9 cellular contexts compared by ENCODE assay signal in the genomic region with DNA sequence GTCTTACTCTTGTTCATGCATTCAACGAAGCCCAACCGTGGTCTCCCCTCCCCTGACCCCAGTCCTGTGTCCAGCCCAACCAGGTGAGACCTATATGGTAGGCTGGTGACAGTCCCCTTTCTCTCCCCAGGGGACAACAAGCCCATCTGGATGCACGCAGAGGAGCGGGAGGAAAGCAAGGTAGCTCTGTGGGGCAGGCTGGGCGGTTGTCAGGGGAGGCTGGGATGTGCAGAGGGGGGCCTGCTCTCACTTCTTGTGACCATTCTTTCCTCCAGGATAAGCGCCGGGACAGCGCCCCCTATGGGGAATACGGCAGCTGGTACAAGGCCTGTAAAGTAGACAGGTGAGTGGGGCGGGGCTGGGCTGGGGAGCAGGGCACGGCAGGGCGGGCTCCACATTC. TPM values are rescaled to one million over a fixed set of nuclear protein-coding genes. Genes with fewer than 3 reads are reported as not detected.
DNase-seq lines count a peak whose midpoint lies in the region; ATAC-seq and TF ChIP-seq lines count a peak whose summit lies in the region.
"Had no signal": no experiment of that assay in that cellular context is flagged by ENCODE, and none has a peak within 500 bp of the region (broad histone marks: within the 10 kb centered on the region; RNA-seq: fewer than 3 reads in every experiment).

No MANE protein-coding gene starts in this region.

- H3K9me3 Mint-ChIP-seq in activated CD4-positive, alpha-beta memory T cell treated with anti-CD3 and anti-CD28 coated beads for 36 hours: no peaks in the 10 kb centered on the region

- POLR2A ChIA-PET in BJ (lab: Charles Lee): interaction anchor here (0.6 kb wide), 1 partner anchor 196 kb away, joined by 3 read pairs; no protein-coding TSS in a partner anchor
- POLR2A ChIA-PET in activated CD4-positive, alpha-beta memory T cell treated with anti-CD3 and anti-CD28 coated beads for 36 hours (lab: Charles Lee): no interaction called here

- no peak overlapping the region for H3K27ac Mint-ChIP-seq in activated CD4-positive, alpha-beta memory T cell treated with anti-CD3 and anti-CD28 coated beads for 36 hours

- peaks cover 38% of the 10 kb centered on the region for H3K36me3 ChIP-seq in BJ (ENCODE audit: control insufficient read depth, insufficient read depth, low read length)
- H3K36me3 ChIP-seq in H7 (replicated peaks; ENCODE audit: control insufficient read depth, insufficient read depth, low read length): peaks cover 21% of the 10 kb centered on the region
- H3K36me3 ChIP-seq in kidney epithelial cell (ENCODE audit: control insufficient read depth, insufficient read depth, low read length): peaks cover 1% of the 10 kb centered on the region

- CTCF ChIA-PET in BJ (lab: Yijun Ruan, JAX): interaction anchor here (1.7 kb wide), 1 partner anchor 18 kb away, joined by 3 read pairs; no protein-coding TSS in a partner anchor
- CTCF ChIA-PET in activated CD4-positive, alpha-beta memory T cell treated with anti-CD3 and anti-CD28 coated beads for 36 hours (lab: Charles Lee): interaction anchor here (0.8 to 1.3 kb wide), 4 partner anchors 10 to 43 kb away, joined by 3 to 5 read pairs (median 3); no protein-coding TSS in a partner anchor

- TF ChIP-seq CTCF in BJ (IDR thresholded peaks at IDR 0.05; ENCODE audit: insufficient read depth, low read depth, low read length) (peak; percentile 41), kidney epithelial cell (IDR thresholded peaks at IDR 0.05; ENCODE audit: insufficient read depth, low read length, poor library complexity, severe bottlenecking) (peak; percentile 52)

- no peak for ATAC-seq in HG03135 (IDR thresholded peaks at IDR 0.05; ENCODE audit: unreplicated experiment)

- peaks cover 24% of the 10 kb centered on the region for H3K4me1 Mint-ChIP-seq in activated CD4-positive, alpha-beta memory T cell treated with anti-CD3 and anti-CD28 coated beads for 36 hours (ENCODE audit: low read depth)

- no peak overlapping the region for H3K4me3 Mint-ChIP-seq in activated CD4-positive, alpha-beta memory T cell treated with anti-CD3 and anti-CD28 coated beads for 36 hours

- H3K27me3 Mint-ChIP-seq in activated CD4-positive, alpha-beta memory T cell treated with anti-CD3 and anti-CD28 coated beads for 36 hours: no peaks in the 10 kb centered on the region

- H3K27me3 ChIP-seq in BJ (ENCODE audit: control insufficient read depth, insufficient read depth, low read length) (no peaks in the 10 kb centered on the region), H7 (ENCODE audit: control insufficient read depth, insufficient read depth, low read length) (no peaks in the 10 kb centered on the region), kidney epithelial cell (ENCODE audit: control insufficient read depth, insufficient read depth, low read length) (no peaks in the 10 kb centered on the region)

- intact Hi-C loops in activated CD4-positive, alpha-beta memory T cell treated with anti-CD3 and anti-CD28 coated beads for 36 hours (cut with micrococcal nuclease): loop anchor here (5.0 kb wide), 2 partner anchors 138 to 213 kb away; partner anchors contain the start of gene SF3B2
- intact Hi-C loops in cardiac septum (cut with DNase I): loop anchor here (5.0 kb wide), 1 partner anchor 308 kb away; no protein-coding TSS in a partner anchor

- H3K36me3 Mint-ChIP-seq in activated CD4-positive, alpha-beta memory T cell treated with anti-CD3 and anti-CD28 coated beads for 36 hours: peaks cover 21% of the 10 kb centered on the region

- no peak for DNase-seq in BJ (ENCODE audit: low read depth)
- DNase-seq in H7: peak; percentile 92
- DNase-seq in activated CD4-positive, alpha-beta memory T cell treated with anti-CD3 and anti-CD28 coated beads for 36 hours: peak; percentile 59
- no peak for DNase-seq in kidney epithelial cell (ENCODE audit: low read depth)
- no peak for DNase-seq in NCI-H1436 treated with DMSO at 0.1 percent for 48 hours (lab: John Stamatoyannopoulos, UW)
- DNase-seq in cardiac septum (ENCODE audit: low spot score): no peak
- DNase-seq in NCI-H524 (lab: John Stamatoyannopoulos, UW): no peak
- DNase-seq: anterior cingulate cortex had no signal

- H3K4me3 ChIP-seq in BJ (ENCODE audit: low read depth, low read length) (no peak overlapping the region), H7 (ENCODE audit: insufficient read depth, low read depth, low read length) (no peak overlapping the region), kidney epithelial cell (ENCODE audit: low read depth, low read length) (no peak overlapping the region)

RNA-seq across cellular contexts. Expression of gene RAB1B, which starts 3.5 kb away (rescaled TPM):
- polyA plus RNA-seq in BJ (2011; rRNA removed): 170 and 251 TPM in 2 replicates
- 138 and 203 TPM in 2 replicates for polyA minus RNA-seq in BJ (2011; rRNA and poly(A)+ RNA removed)
- total RNA-seq in H7 (2014; rRNA removed; shearing (Covaris generic)): 140 and 165 TPM in 2 replicates
- total RNA-seq in activated CD4-positive, alpha-beta memory T cell treated with anti-CD3 and anti-CD28 coated beads for 36 hours: 100 to 1,000 TPM; 118 to 124 TPM
- total RNA-seq in kidney epithelial cell (108 and 125 TPM in 2 replicates), cardiac septum (124 TPM)

RNA-seq across cellular contexts. Expression of gene KLC2, which starts 7.4 kb away (rescaled TPM):
- polyA plus RNA-seq in BJ (2011; rRNA removed): 9.8 and 16.3 TPM in 2 replicates
- polyA minus RNA-seq in BJ (2011; rRNA and poly(A)+ RNA removed): 25.3 and 29.6 TPM in 2 replicates
- total RNA-seq in H7 (2014; rRNA removed; shearing (Covaris generic)): 21.5 and 28.1 TPM in 2 replicates
- 10 to 100 TPM; 40.5 to 44.8 TPM for total RNA-seq in activated CD4-positive, alpha-beta memory T cell treated with anti-CD3 and anti-CD28 coated beads for 36 hours
- 40.7 and 44.1 TPM in 2 replicates for total RNA-seq in kidney epithelial cell
- 43.5 TPM for total RNA-seq in cardiac septum

RNA-seq across cellular contexts. Expression of gene CNIH2, which starts 13.1 kb away (rescaled TPM):
- polyA plus RNA-seq in BJ (2011; rRNA removed): 0.75 and 1.2 TPM in 2 replicates
- 0.15 and 0.38 TPM in 2 replicates for polyA minus RNA-seq in BJ (2011; rRNA and poly(A)+ RNA removed)
- 3.5 and 12.0 TPM in 2 replicates for total RNA-seq in H7 (2014; rRNA removed; shearing (Covaris generic))
- total RNA-seq in activated CD4-positive, alpha-beta memory T cell treated with anti-CD3 and anti-CD28 coated beads for 36 hours: 1 to 10 TPM in 1 of 2 experiments, under 1 TPM in 1; 0.39 to 1.5 TPM
- total RNA-seq in kidney epithelial cell (0.04 and 0.21 TPM in 2 replicates), cardiac septum (0.22 TPM)

RNA-seq across cellular contexts. Expression of gene YIF1A, which starts 24.1 kb away (rescaled TPM):
- polyA plus RNA-seq in BJ (2011; rRNA removed): 151 and 228 TPM in 2 replicates
- 169 and 259 TPM in 2 replicates for polyA minus RNA-seq in BJ (2011; rRNA and poly(A)+ RNA removed)
- total RNA-seq in H7 (2014; rRNA removed; shearing (Covaris generic)): 117 and 125 TPM in 2 replicates
- 10 to 100 TPM; 63.1 to 65.8 TPM for total RNA-seq in activated CD4-positive, alpha-beta memory T cell treated with anti-CD3 and anti-CD28 coated beads for 36 hours
- total RNA-seq in kidney epithelial cell (104 and 119 TPM in 2 replicates), cardiac septum (74.0 TPM)

RNA-seq across cellular contexts. Expression of gene TMEM151A, which starts 26.8 kb away (rescaled TPM):
- 0.15 TPM in 1 of 2 replicates, not detected in the other for polyA plus RNA-seq in BJ (2011; rRNA removed)
- polyA minus RNA-seq in BJ (2011; rRNA and poly(A)+ RNA removed): 0.14 and 0.26 TPM in 2 replicates
- 0.42 and 0.85 TPM in 2 replicates for total RNA-seq in H7 (2014; rRNA removed; shearing (Covaris generic))
- not detected for total RNA-seq in activated CD4-positive, alpha-beta memory T cell treated with anti-CD3 and anti-CD28 coated beads for 36 hours
- total RNA-seq in kidney epithelial cell: 0.08 TPM in 1 of 2 replicates, not detected in the other
- 0.24 TPM for total RNA-seq in cardiac septum

Comparison
In these comparisons a context has a peak if more than half of its experiments do, and no peak if none do; other contexts are left out.
1. DNase-seq: peak in H7 (single experiment) and activated CD4-positive, alpha-beta memory T cell treated with anti-CD3 and anti-CD28 coated beads for 36 hours (single experiment); none in BJ (single experiment), kidney epithelial cell (single experiment), NCI-H1436 treated with DMSO at 0.1 percent for 48 hours (single experiment), cardiac septum (single experiment) and NCI-H524 (0 of 2).